12 cellular contexts compared by ENCODE assay signal in the genomic region with DNA sequence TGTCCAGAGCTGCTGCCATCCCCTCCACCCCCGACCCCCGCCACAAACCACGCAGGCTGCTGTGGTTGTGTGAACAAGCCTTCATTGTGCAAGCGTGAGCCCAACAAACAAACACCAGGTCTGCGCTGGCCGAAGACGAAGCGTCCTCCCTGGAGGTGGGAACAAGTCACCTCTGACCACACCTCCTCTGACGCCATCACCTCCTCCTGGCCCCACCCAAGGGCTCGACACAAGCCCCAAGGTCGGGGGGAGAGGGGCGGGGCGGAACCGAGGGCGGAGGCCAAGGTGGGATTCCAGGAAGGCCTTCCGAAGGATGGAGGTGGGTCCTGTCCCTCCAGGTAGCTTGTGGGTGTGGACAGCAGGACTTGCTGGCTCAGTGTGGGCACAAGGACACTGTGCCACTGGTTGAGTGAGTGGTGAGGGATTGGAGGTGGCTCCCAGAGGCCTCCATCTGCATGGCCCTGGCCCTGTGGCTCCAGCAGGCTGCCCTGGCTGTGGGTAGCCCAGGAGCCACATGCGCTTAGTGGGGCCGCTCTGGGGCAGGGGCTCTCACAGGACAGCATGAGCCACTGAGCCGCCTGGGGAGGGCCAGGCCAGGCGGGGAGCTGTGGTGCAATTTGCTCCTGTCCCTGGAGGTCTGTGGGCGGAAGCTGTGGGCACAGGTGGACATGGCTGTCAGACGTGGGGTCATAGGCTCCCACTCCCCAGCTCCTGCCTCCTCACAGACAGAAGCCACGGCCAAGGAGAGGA. TPM values are rescaled to one million over a fixed set of nuclear protein-coding genes. Genes with fewer than 3 reads are reported as not detected.
DNase-seq lines count a peak whose midpoint lies in the region; ATAC-seq and TF ChIP-seq lines count a peak whose summit lies in the region.
"Had no signal": no experiment of that assay in that cellular context is flagged by ENCODE, and none has a peak within 500 bp of the region (broad histone marks: within the 10 kb centered on the region; RNA-seq: fewer than 3 reads in every experiment).

No MANE protein-coding gene starts in this region.

- TF ChIP-seq POLR2A in right lobe of liver (IDR thresholded peaks at IDR 0.05) = no peak
- TF ChIP-seq POLR2A in ovary (IDR thresholded peaks at IDR 0.05) = no peak

- H3K4me1 ChIP-seq in mammary epithelial cell (ENCODE audit: insufficient read depth, low read length) (peaks cover 17% of the 10 kb centered on the region), right lobe of liver (peaks cover 0 to 12% (median 4%) of the 10 kb centered on the region in 4 donors), ovary (ENCODE audit: insufficient read depth) (peaks cover 4% of the 10 kb centered on the region)

- H3K27ac ChIP-seq in mammary epithelial cell (ENCODE audit: insufficient read depth, low read depth, low read length) = no peak overlapping the region
- H3K27ac ChIP-seq in right lobe of liver = peak overlapping the region in 2 of 3 donors; percentile 15 to 69
- H3K27ac ChIP-seq in ovary = no peak overlapping the region

- peaks cover 59% of the 10 kb centered on the region for H3K4me1 Mint-ChIP-seq in activated T-cell treated with anti-CD3 and anti-CD28 coated beads, Interleukin-2, amount 50 U/mL, for 24 hours (ENCODE audit: low read depth)
- H3K4me1 Mint-ChIP-seq in type B pancreatic cell (ENCODE audit: unreplicated experiment) = no peaks in the 10 kb centered on the region

- in situ Hi-C loops in mammary epithelial cell (cut with MboI; ENCODE audit: low sequenced_read_pairs in 2 of 2) = no loop called here

- dilution Hi-C loops in mammary epithelial cell (cut with HindIII; ENCODE audit: low sequenced_read_pairs) = no loop called here

- peak in 3 of 4 donors; percentile 1 to 6 (median 5) for ATAC-seq in right lobe of liver

- DNase-seq in activated T-cell treated with anti-CD3 and anti-CD28 coated beads, Interleukin-2, amount 50 U/mL, for 24 hours = no peak
- no peak for DNase-seq in activated T-cell treated with anti-CD3 and anti-CD28 coated beads, Interleukin-2, amount 50 U/mL, for 1 hour
- no peak for DNase-seq in mammary epithelial cell
- DNase-seq in right lobe of liver = no peak
- no peak for DNase-seq in type B pancreatic cell (ENCODE audit: extremely low spot score, unreplicated experiment)
- no peak for DNase-seq in NCI-H446 (lab: John Stamatoyannopoulos, UW)
- DNase-seq in ovary = no peak
- no peak for DNase-seq in activated gamma-delta T cell (lab: John Stamatoyannopoulos, UW)
- DNase-seq: stimulated activated CD4-positive, alpha-beta T cell treated with anti-CD3 and anti-CD28 coated beads, Interleukin-12 subunit alpha, Interleukin-12 subunit beta, amount 100 ng/mL, for 4 hours had no signal

- TF ChIP-seq CTCF in mammary epithelial cell (conservative IDR thresholded peaks at IDR 0.05 in 1 of 2, IDR thresholded peaks at IDR 0.05 in 1 of 2; ENCODE audit: extremely low read depth in 1 of 2, insufficient read depth in 1 of 2, low read depth in 1 of 2, low read length in 2 of 2) = no peak
- no peak for TF ChIP-seq CTCF in right lobe of liver (IDR thresholded peaks at IDR 0.05)
- TF ChIP-seq CTCF in type B pancreatic cell (conservative IDR thresholded peaks at IDR 0.05) = no peak
- TF ChIP-seq CTCF in ovary (IDR thresholded peaks at IDR 0.05) = no peak

- no peak for TF ChIP-seq EP300 in ovary (IDR thresholded peaks at IDR 0.05)

- no peak overlapping the region for H3K4me3 Mint-ChIP-seq in activated T-cell treated with anti-CD3 and anti-CD28 coated beads, Interleukin-2, amount 50 U/mL, for 24 hours
- no peak overlapping the region for H3K4me3 Mint-ChIP-seq in type B pancreatic cell

- H3K4me2 ChIP-seq in mammary epithelial cell (ENCODE audit: insufficient read depth, low read depth, low read length) = no peak overlapping the region

- H3K9ac ChIP-seq in mammary epithelial cell (ENCODE audit: insufficient read depth, low read length) = no peak overlapping the region

- no peaks in the 10 kb centered on the region for H3K9me3 Mint-ChIP-seq in activated T-cell treated with anti-CD3 and anti-CD28 coated beads, Interleukin-2, amount 50 U/mL, for 24 hours
- no peaks in the 10 kb centered on the region for H3K9me3 Mint-ChIP-seq in type B pancreatic cell

- H3K36me3 Mint-ChIP-seq in activated T-cell treated with anti-CD3 and anti-CD28 coated beads, Interleukin-2, amount 50 U/mL, for 24 hours (ENCODE audit: low read depth) = peaks cover 4% of the 10 kb centered on the region
- H3K36me3 Mint-ChIP-seq in type B pancreatic cell = no peaks in the 10 kb centered on the region

- H3K4me3 ChIP-seq in mammary epithelial cell (replicated peaks in 1 of 3; ENCODE audit: insufficient read depth in 1 of 3, low read depth in 2 of 3, low read length in 3 of 3) = no peak overlapping the region
- H3K4me3 ChIP-seq in right lobe of liver = no peak overlapping the region
- no peak overlapping the region for H3K4me3 ChIP-seq in ovary

- H3K27me3 Mint-ChIP-seq in activated T-cell treated with anti-CD3 and anti-CD28 coated beads, Interleukin-2, amount 50 U/mL, for 24 hours = no peaks in the 10 kb centered on the region
- H3K27me3 Mint-ChIP-seq in type B pancreatic cell = no peaks in the 10 kb centered on the region

- no TSS peak for BruUV-seq in mammary epithelial cell (replicated peaks; lab: Mats Ljungman, UMichigan)

- H3K27me3 ChIP-seq in mammary epithelial cell (ENCODE audit: insufficient read depth, low read length) (no peaks in the 10 kb centered on the region), right lobe of liver (no peaks in the 10 kb centered on the region), ovary (no peaks in the 10 kb centered on the region)

- H3K27ac Mint-ChIP-seq in activated T-cell treated with anti-CD3 and anti-CD28 coated beads, Interleukin-2, amount 50 U/mL, for 24 hours = peak overlapping the region; percentile 79
- peak overlapping the region; percentile 29 for H3K27ac Mint-ChIP-seq in type B pancreatic cell

- intact Hi-C loops in mammary epithelial cell (cut with micrococcal nuclease) = no loop called here
- intact Hi-C loops in right lobe of liver (cut with DNase I) = no loop called here
- intact Hi-C loops in ovary (cut with DNase I) = no loop called here

- no peaks in the 10 kb centered on the region for H3K79me2 ChIP-seq in mammary epithelial cell (ENCODE audit: insufficient read depth, low read length)

- H3K36me3 ChIP-seq in mammary epithelial cell (ENCODE audit: insufficient read depth, low read length) (no peaks in the 10 kb centered on the region), right lobe of liver (no peaks in the 10 kb centered on the region), ovary (no peaks in the 10 kb centered on the region)

- WGBS in mammary epithelial cell (ENCODE audit: low coverage, missing lambda C conversion rate) = 85% methylated on average over 15 of the region's 23 CpGs
- WGBS in right lobe of liver (ENCODE audit: insufficient coverage, low coverage, low lambda C conversion rate, missing lambda C conversion rate) = 53% methylated on average over 11 of the region's 23 CpGs
- 78 to 82% (median 81%) methylated on average over 22 to 23 of the region's 23 CpGs for WGBS in ovary, 3 donors

- H2AFZ ChIP-seq in mammary epithelial cell (ENCODE audit: low read depth, low read length) = peak overlapping the region; percentile 97

- no peaks in the 10 kb centered on the region for H4K20me1 ChIP-seq in mammary epithelial cell (ENCODE audit: insufficient read depth, low read length)

- CTCF ChIA-PET in mammary epithelial cell (lab: Charles Lee; ENCODE audit: low non-redundant PET) = no interaction called here

- no peaks in the 10 kb centered on the region for H3K9me3 ChIP-seq in mammary epithelial cell (replicated peaks; ENCODE audit: insufficient read depth, low read length)
- no peaks in the 10 kb centered on the region for H3K9me3 ChIP-seq in right lobe of liver
- H3K9me3 ChIP-seq in ovary = no peaks in the 10 kb centered on the region

RNA-seq across cellular contexts. Expression of a gene that starts 7.4 kb away (rescaled TPM):
- total RNA-seq in mammary epithelial cell = not detected
- not detected for polyA plus RNA-seq in mammary epithelial cell
- not detected for polyA minus RNA-seq in mammary epithelial cell
- not detected for total RNA-seq in right lobe of liver
- total RNA-seq in type B pancreatic cell (ENCODE audit: low replicate concordance) = 0.19 TPM in 1 of 2 replicates, not detected in the other
- total RNA-seq in ovary = not detected
- under 1 TPM in 1 of 2 donors, not detected in 1; 0.18 TPM for polyA plus RNA-seq in ovary
- total RNA-seq: activated CD8-positive, alpha-beta memory T cell treated with anti-CD3 and anti-CD28 coated beads for 36 hours; fibroblast of lung had no signal
- polyA plus RNA-seq: BJ, fibroblast of lung had no signal

RNA-seq across cellular contexts. Expression of a gene that starts 36.8 kb away (rescaled TPM):
- total RNA-seq in mammary epithelial cell (1 to 10 TPM in 1 of 2 donors, under 1 TPM in 1; 0.42 to 8.0 TPM), right lobe of liver (10 to 100 TPM in 5 of 6 experiments, 1 to 10 TPM in 1; 6.6 to 37.7 (median 19.5) TPM), type B pancreatic cell (ENCODE audit: low replicate concordance) (13.1 and 20.5 TPM in 2 replicates), ovary (10 to 100 TPM in 4 of 7 donors, 1 to 10 TPM in 3; 3.8 to 70.4 (median 19.1) TPM)
- polyA plus RNA-seq in mammary epithelial cell (0.10 TPM), ovary (10 to 100 TPM; 12.7 to 31.0 TPM)
- polyA minus RNA-seq in mammary epithelial cell = not detected

Comparison
In these comparisons a context has a peak if more than half of its experiments do, and no peak if none do; other contexts are left out.
1. H3K27ac ChIP-seq: peak in right lobe of liver (2 of 3); none in mammary epithelial cell (single experiment) and ovary (0 of 2).